Comparison of ENCODE assay signal across 9 cellular contexts in genomic region chr4:169618986-169619385, GRCh38. TPM values are rescaled to one million over a fixed set of nuclear protein-coding genes. Genes with fewer than 3 reads are reported as not detected.
DNase-seq lines count a peak whose midpoint lies in the region; ATAC-seq and TF ChIP-seq lines count a peak whose summit lies in the region.
"Had no signal": no experiment of that assay in that cellular context is flagged by ENCODE, and none has a peak within 500 bp of the region (broad histone marks: within the 10 kb centered on the region; RNA-seq: fewer than 3 reads in every experiment).

No MANE protein-coding gene starts in this region.

- H4K20me1 ChIP-seq in GM23248 (ENCODE audit: insufficient read depth) = no peaks in the 10 kb centered on the region

- TF ChIP-seq EP300 in sigmoid colon (IDR thresholded peaks at IDR 0.05) = no peak

- 70 to 71% methylated on average over 4 of the region's 4 CpGs for WGBS in GM23248 (ENCODE audit: low coverage in 1 of 2, low lambda C conversion rate in 2 of 2, missing lambda C conversion rate in 2 of 2), 2 experiments
- 71 to 82% methylated on average over 4 of the region's 4 CpGs for WGBS in esophagus squamous epithelium, 2 donors
- 91 to 92% methylated on average over 4 of the region's 4 CpGs for WGBS in sigmoid colon, 2 donors

- no peak for TF ChIP-seq POLR2A in esophagus squamous epithelium (IDR thresholded peaks at IDR 0.05)
- no peak for TF ChIP-seq POLR2A in sigmoid colon (IDR thresholded peaks at IDR 0.05)
- no peak for TF ChIP-seq POLR2A in erythroblast (IDR thresholded peaks at IDR 0.05; ENCODE audit: low read length)

- H3K9me2 ChIP-seq in GM23248 (ENCODE audit: insufficient read depth) = no peaks in the 10 kb centered on the region

- no peak for TF ChIP-seq CTCF in RWPE2 (IDR thresholded peaks at IDR 0.05; ENCODE audit: poor library complexity, severe bottlenecking)
- no peak for TF ChIP-seq CTCF in esophagus squamous epithelium (IDR thresholded peaks at IDR 0.05)
- TF ChIP-seq CTCF in sigmoid colon (IDR thresholded peaks at IDR 0.05) = no peak

- in situ Hi-C loops in GM23248 (cut with MboI) = loop anchor here (25.0 kb wide), 1 partner anchor 418 kb away; the partner anchor contains the start of gene MFAP3L

- intact Hi-C loops in esophagus squamous epithelium (cut with DNase I) (loop anchor here (10.0 kb wide), 1 partner anchor 406 kb away; the partner anchor contains the start of gene MFAP3L), sigmoid colon (cut with DNase I) (loop anchor here (10.0 kb wide), 1 partner anchor 176 kb away; no protein-coding TSS in a partner anchor)

- peak overlapping the region; percentile 96; the same call in 1 of the 2 replicates for H3K4me3 ChIP-seq in GM23248
- H3K4me3 ChIP-seq in RWPE2 (ENCODE audit: severe bottlenecking) = peak overlapping the region; percentile 62
- H3K4me3 ChIP-seq in esophagus squamous epithelium = peak overlapping the region; percentile 51 to 79 (median 71)
- H3K4me3 ChIP-seq in sigmoid colon = peak overlapping the region in 2 of 4 donors; percentile 74 to 81

- peak overlapping the region; percentile 95; the same call in 1 of the 2 replicates for H2AFZ ChIP-seq in GM23248

- DNase-seq in GM23248 (no peak), RWPE2 (ENCODE audit: low spot score) (no peak), esophagus squamous epithelium (lab: John Stamatoyannopoulos, UW) (no peak), sigmoid colon (no peak), caudate nucleus (lab: John Stamatoyannopoulos, UW) (no peak), erythroblast (lab: John Stamatoyannopoulos, UW) (no peak)
- no peak for DNase-seq in activated CD8-positive, alpha-beta memory T cell treated with anti-CD3 and anti-CD28 coated beads for 24 hours

- ATAC-seq in RWPE2 (ENCODE audit: low read depth) (no peak), GM21526 (IDR thresholded peaks at IDR 0.05; ENCODE audit: low FRiP score, unreplicated experiment) (no peak)

- H3K9me3 ChIP-seq in GM23248 (ENCODE audit: low read depth) (no peaks in the 10 kb centered on the region), RWPE2 (ENCODE audit: severe bottlenecking) (no peaks in the 10 kb centered on the region), esophagus squamous epithelium (no peaks in the 10 kb centered on the region), sigmoid colon (no peaks in the 10 kb centered on the region)

- peaks cover 17% of the 10 kb centered on the region for H3F3A ChIP-seq in GM23248 (ENCODE audit: insufficient read depth)

- no peaks in the 10 kb centered on the region for H3K27me3 ChIP-seq in GM23248 (replicated peaks; ENCODE audit: insufficient read depth)
- no peaks in the 10 kb centered on the region for H3K27me3 ChIP-seq in RWPE2 (ENCODE audit: insufficient read depth, poor library complexity, severe bottlenecking)
- no peaks in the 10 kb centered on the region for H3K27me3 ChIP-seq in esophagus squamous epithelium
- H3K27me3 ChIP-seq in sigmoid colon = no peaks in the 10 kb centered on the region

- H3K27ac ChIP-seq in GM23248 (peak overlapping the region; percentile 95; the same call in 1 of the 2 replicates), RWPE2 (ENCODE audit: poor library complexity, severe bottlenecking) (peak overlapping the region; percentile 66), esophagus squamous epithelium (peak overlapping the region; percentile 92 to 99 (median 96)), sigmoid colon (peak overlapping the region; percentile 95 to 97 (median 95)), caudate nucleus (ENCODE audit: low read depth, low read length) (no peak overlapping the region)
- H3K27ac ChIP-seq: SK-N-MC had no signal

- peaks cover 33% of the 10 kb centered on the region for H3K79me2 ChIP-seq in GM23248 (ENCODE audit: insufficient read depth)

- 0 out of 2 replicates have a peak overlapping the region, but pooled peaks have one; percentile 98 for H3K9ac ChIP-seq in GM23248

- H3K4me1 ChIP-seq in GM23248 (ENCODE audit: insufficient read depth) = peaks cover 20% of the 10 kb centered on the region
- H3K4me1 ChIP-seq in RWPE2 (ENCODE audit: insufficient read depth, poor library complexity, severe bottlenecking) = peaks cover 21% of the 10 kb centered on the region
- peaks cover 0 to 43% (median 13%) of the 10 kb centered on the region in 3 donors for H3K4me1 ChIP-seq in esophagus squamous epithelium
- peaks cover 0 to 32% (median 17%) of the 10 kb centered on the region in 4 donors for H3K4me1 ChIP-seq in sigmoid colon

- H3K36me3 ChIP-seq in GM23248 (ENCODE audit: low read depth) (no peaks in the 10 kb centered on the region), RWPE2 (ENCODE audit: low read depth) (no peaks in the 10 kb centered on the region), esophagus squamous epithelium (no peaks in the 10 kb centered on the region), sigmoid colon (no peaks in the 10 kb centered on the region)

- peak overlapping the region; percentile 97 for H3K4me2 ChIP-seq in GM23248 (ENCODE audit: unreplicated experiment)

RNA-seq across cellular contexts. Expression of gene CLCN3, which starts 1.4 kb away (rescaled TPM):
- total RNA-seq in GM23248 (2014; rRNA removed; shearing (Covaris generic)) = 16.4 and 20.4 TPM in 2 replicates
- 12.1 and 12.2 TPM in 2 replicates for polyA plus RNA-seq in GM23248 (2016; fragmentation: Nextera tagmentation; extraction: Ambion mirVana)
- total RNA-seq in esophagus squamous epithelium = 10 to 100 TPM; 31.3 to 66.3 (median 46.1) TPM
- total RNA-seq in sigmoid colon = 10 to 100 TPM; 15.9 to 20.3 (median 17.0) TPM
- polyA plus RNA-seq in sigmoid colon = 10 to 100 TPM in 2 of 3 donors, 1 to 10 TPM in 1; 8.6 to 37.1 (median 11.4) TPM

RNA-seq across cellular contexts. Expression of gene NEK1, which starts 6.6 kb away (rescaled TPM):
- total RNA-seq in GM23248 (2014; rRNA removed; shearing (Covaris generic)) = 6.7 and 7.6 TPM in 2 replicates
- polyA plus RNA-seq in GM23248 (2016; fragmentation: Nextera tagmentation; extraction: Ambion mirVana) (14.3 and 14.8 TPM in 2 replicates), sigmoid colon (1 to 10 TPM; 3.9 to 4.8 (median 4.2) TPM)
- total RNA-seq in esophagus squamous epithelium (10 to 100 TPM in 1 of 4 donors, 1 to 10 TPM in 3; 3.8 to 12.0 (median 7.5) TPM), sigmoid colon (10 to 100 TPM; 16.1 to 19.1 (median 17.0) TPM)
